ENCODE assay signal across 9 cellular contexts in genomic region chr15:40217166-40217785, GRCh38. TPM values are rescaled to one million over a fixed set of nuclear protein-coding genes. Genes with fewer than 3 reads are reported as not detected.
DNase-seq lines count a peak whose midpoint lies in the region; ATAC-seq and TF ChIP-seq lines count a peak whose summit lies in the region.
"Had no signal": no experiment of that assay in that cellular context is flagged by ENCODE, and none has a peak within 500 bp of the region (broad histone marks: within the 10 kb centered on the region; RNA-seq: fewer than 3 reads in every experiment).

No MANE protein-coding gene starts in this region.

- H3K9me3 ChIP-seq in H9 (ENCODE audit: control insufficient read depth, low read depth, low read length): no peaks in the 10 kb centered on the region

- no peak overlapping the region for H3K27ac ChIP-seq in H9 (ENCODE audit: insufficient read length, low read depth, low read length)

- no peaks in the 10 kb centered on the region for H3K79me2 ChIP-seq in H9 (ENCODE audit: insufficient read depth, low read length)

- DNase-seq in DMS79 (lab: John Stamatoyannopoulos, UW) (peak; percentile 7), H9 (no peak), NCI-H2196 treated with DMSO at 0.1 percent for 48 hours (lab: John Stamatoyannopoulos, UW; ENCODE audit: unreplicated experiment) (peak; percentile 14), fibroblast of peridontal ligament (ENCODE audit: extremely low read depth) (peak; percentile 79), nephron progenitor cell (peak; percentile 53), 8988T (no peak)
- DNase-seq in activated CD4-positive, alpha-beta T cell treated with anti-CD3 and anti-CD28 coated beads for 48 hours: peak; percentile 38

- no peak overlapping the region for H3T11ph ChIP-seq in H9 (ENCODE audit: low read length)

- no peak overlapping the region for H3K23ac ChIP-seq in H9 (ENCODE audit: insufficient read length, low read depth, low read length)

- H3K27me3 ChIP-seq in H9 (ENCODE audit: insufficient read depth, low read length): no peaks in the 10 kb centered on the region; the same call in 1 of the 2 replicates

- H3K4me1 Mint-ChIP-seq in H9: no peaks in the 10 kb centered on the region
- no peaks in the 10 kb centered on the region for H3K4me1 Mint-ChIP-seq in nephron progenitor cell

- H3K27me3 Mint-ChIP-seq in H9 (ENCODE audit: low read depth) (no peaks in the 10 kb centered on the region), nephron progenitor cell (ENCODE audit: low read depth, poor library complexity) (no peaks in the 10 kb centered on the region)
- H3K27me3 Mint-ChIP-seq: activated naive CD8-positive, alpha-beta T cell had no signal

- TF ChIP-seq CTCF in H9 (conservative IDR thresholded peaks at IDR 0.05): peak; percentile 94
- peak; percentile 82 for TF ChIP-seq CTCF in nephron progenitor cell (IDR thresholded peaks at IDR 0.05)

- H3K4me1 ChIP-seq in H9 (ENCODE audit: insufficient read depth, low read length): no peaks in the 10 kb centered on the region

- ATAC-seq in HG02973 (IDR thresholded peaks at IDR 0.05; ENCODE audit: unreplicated experiment): no peak

- no peak overlapping the region for H2AFZ ChIP-seq in H9 (ENCODE audit: low read length)

- H3K27ac Mint-ChIP-seq in H9 (no peak overlapping the region), nephron progenitor cell (no peak overlapping the region)
- H3K27ac Mint-ChIP-seq: activated naive CD8-positive, alpha-beta T cell had no signal

- no peak overlapping the region for H2BK12ac ChIP-seq in H9 (ENCODE audit: insufficient read length, low read depth, low read length)

- H3K56ac ChIP-seq in H9 (ENCODE audit: insufficient read length, low read depth, low read length): no peak overlapping the region

- H3K9me3 Mint-ChIP-seq in H9: no peaks in the 10 kb centered on the region
- H3K9me3 Mint-ChIP-seq in nephron progenitor cell: no peaks in the 10 kb centered on the region

- no peak overlapping the region for H2BK15ac ChIP-seq in H9 (ENCODE audit: low read depth, low read length)

- H3K4me3 Mint-ChIP-seq in H9 (no peak overlapping the region), nephron progenitor cell (no peak overlapping the region)
- H3K4me3 Mint-ChIP-seq: activated naive CD8-positive, alpha-beta T cell had no signal

- H3K4ac ChIP-seq in H9 (ENCODE audit: low read depth, low read length): no peak overlapping the region

- H4K5ac ChIP-seq in H9 (ENCODE audit: insufficient read length, low read depth, low read length): no peak overlapping the region

- peaks cover 39 to 85% (median 74%) of the 10 kb centered on the region in 3 experiments; a peak in 6 of 7 replicates for H3K36me3 Mint-ChIP-seq in H9 (ENCODE audit: insufficient read depth in 1 of 3, low read depth in 3 of 3)
- H3K36me3 Mint-ChIP-seq in nephron progenitor cell (ENCODE audit: low read depth): peaks cover 54% of the 10 kb centered on the region
- H3K36me3 Mint-ChIP-seq: activated naive CD8-positive, alpha-beta T cell had no signal

- H3K18ac ChIP-seq in H9 (ENCODE audit: insufficient read length, low read depth, low read length): no peak overlapping the region

- no peak overlapping the region for H4K8ac ChIP-seq in H9 (replicated peaks; ENCODE audit: insufficient read length, low read depth, low read length)

- no peak overlapping the region for H3K14ac ChIP-seq in H9 (ENCODE audit: insufficient read depth, low read length)

- no peak overlapping the region for H2BK20ac ChIP-seq in H9 (ENCODE audit: low read depth, low read length, poor library complexity, severe bottlenecking)

- H3K23me2 ChIP-seq in H9 (ENCODE audit: insufficient read length, low read depth, low read length, poor library complexity, severe bottlenecking): no peaks in the 10 kb centered on the region

- no peak overlapping the region for H2BK5ac ChIP-seq in H9 (ENCODE audit: insufficient read length, low read length)

- peaks cover 3% of the 10 kb centered on the region for H3K79me1 ChIP-seq in H9 (ENCODE audit: insufficient read depth, low read depth, low read length, poor library complexity, severe bottlenecking)

- no peak overlapping the region for H4K91ac ChIP-seq in H9 (ENCODE audit: insufficient read length, low read depth, low read length)

- no peak overlapping the region for H2AK5ac ChIP-seq in H9 (ENCODE audit: insufficient read length, low read length)

- no peak overlapping the region for H2BK120ac ChIP-seq in H9 (ENCODE audit: low read depth, low read length, poor library complexity, severe bottlenecking)

- H3K9ac ChIP-seq in H9 (ENCODE audit: extremely low read depth, insufficient read length, low read length): no peak overlapping the region

- no CpG with 5 or more reads among the region's 6 CpGs for WGBS in H9 (ENCODE audit: extremely low coverage, insufficient read length, low lambda C conversion rate)

- no peaks in the 10 kb centered on the region for H4K20me1 ChIP-seq in H9 (ENCODE audit: control insufficient read depth, insufficient read depth, insufficient read length)

- H3K4me2 ChIP-seq in H9 (ENCODE audit: insufficient read depth, insufficient read length, low read length): no peak overlapping the region

RNA-seq across cellular contexts. Expression of gene PAK6, which starts 21.6 kb away (rescaled TPM):
- 7.0 and 7.4 TPM in 2 replicates for total RNA-seq in H9 (2021)

RNA-seq across cellular contexts. Expression of gene BUB1B, which starts 56.4 kb away (rescaled TPM):
- total RNA-seq in H9 (2021): 83.2 and 86.5 TPM in 2 replicates

Comparison
In these comparisons a context has a peak if more than half of its experiments do, and no peak if none do; other contexts are left out.
1. DNase-seq: peak in DMS79 (single experiment), NCI-H2196 treated with DMSO at 0.1 percent for 48 hours (single experiment), activated CD4-positive, alpha-beta T cell treated with anti-CD3 and anti-CD28 coated beads for 48 hours (single experiment), fibroblast of peridontal ligament (single experiment) and nephron progenitor cell (single experiment); none in H9 (single experiment) and 8988T (single experiment).